20 cellular contexts compared by ENCODE assay signal in genomic region chr1:93559045-93559444, GRCh38.
"Had no signal": no experiment of that assay in that cellular context is flagged by ENCODE, and none has a peak within 500 bp of the region (broad histone marks: within the 10 kb centered on the region; RNA-seq: fewer than 3 reads in every experiment).

No MANE protein-coding gene starts in this region.

- DNase-seq: activated CD4-positive, alpha-beta T cell treated with anti-CD3 and anti-CD28 coated beads, Interleukin-2, amount 10 ng/mL, durations not matched to agents 24 days and 14 days; activated CD8-positive, alpha-beta memory T cell treated with anti-CD3 and anti-CD28 coated beads, Interleukin-2, amount 50 U/mL, for 4 hours; activated CD8-positive, alpha-beta T cell treated with anti-CD3 and anti-CD28 coated beads, Interleukin-2, amount 10 ng/mL, durations not matched to agents 7 days and 5 days; activated gamma-delta T cell treated with Interleukin-2 at 50 U/mL for 16 hours; activated naive CD8-positive, alpha-beta T cell treated with anti-CD3 and anti-CD28 coated beads for 36 hours; activated T-cell treated with anti-CD3 and anti-CD28 coated beads, Interleukin-2, amount 50 U/mL, for 72 hours; amygdala; brain microvascular endothelial cell; cortex of kidney; effector memory CD4-positive, alpha-beta T cell; foreskin keratinocyte; kidney glomerular epithelial cell; nephron progenitor cell; occipital lobe; stimulated activated CD4-positive, alpha-beta T cell treated with anti-CD3 and anti-CD28 coated beads, Interleukin-2, amount 100 ng/mL, for 48 hours; stimulated activated naive CD4-positive, alpha-beta T cell; tibial artery; uterus had no signal

- H3K27ac Mint-ChIP-seq: activated CD4-positive, alpha-beta T cell treated with anti-CD3 and anti-CD28 coated beads, Interleukin-2, amount 10 ng/mL, durations not matched to agents 24 days and 14 days; activated CD8-positive, alpha-beta T cell treated with anti-CD3 and anti-CD28 coated beads, Interleukin-2, amount 10 ng/mL, durations not matched to agents 7 days and 5 days; activated naive CD8-positive, alpha-beta T cell treated with anti-CD3 and anti-CD28 coated beads for 36 hours; activated T-cell treated with anti-CD3 and anti-CD28 coated beads, Interleukin-2, amount 50 U/mL, for 72 hours; nephron progenitor cell; WTC11 had no signal

- ATAC-seq: activated CD8-positive, alpha-beta T cell treated with anti-CD3 and anti-CD28 coated beads, Interleukin-2, amount 10 ng/mL, durations not matched to agents 7 days and 5 days; activated T-cell treated with anti-CD3 and anti-CD28 coated beads, Interleukin-2, amount 50 U/mL, for 72 hours; foreskin keratinocyte; WTC11 had no signal

- H3K4me1 ChIP-seq: uterus had no signal

- H3K4me3 Mint-ChIP-seq: activated CD4-positive, alpha-beta T cell treated with anti-CD3 and anti-CD28 coated beads, Interleukin-2, amount 10 ng/mL, durations not matched to agents 24 days and 14 days; activated CD8-positive, alpha-beta T cell treated with anti-CD3 and anti-CD28 coated beads, Interleukin-2, amount 10 ng/mL, durations not matched to agents 7 days and 5 days; activated naive CD8-positive, alpha-beta T cell treated with anti-CD3 and anti-CD28 coated beads for 36 hours; activated T-cell treated with anti-CD3 and anti-CD28 coated beads, Interleukin-2, amount 50 U/mL, for 72 hours; nephron progenitor cell; WTC11 had no signal

- H3K27ac ChIP-seq: brain microvascular endothelial cell, foreskin keratinocyte, right atrium auricular region, tibial artery, uterus had no signal

- H3K9me3 Mint-ChIP-seq: activated CD4-positive, alpha-beta T cell treated with anti-CD3 and anti-CD28 coated beads, Interleukin-2, amount 10 ng/mL, durations not matched to agents 24 days and 14 days; activated naive CD8-positive, alpha-beta T cell treated with anti-CD3 and anti-CD28 coated beads for 36 hours; activated T-cell treated with anti-CD3 and anti-CD28 coated beads, Interleukin-2, amount 50 U/mL, for 72 hours had no signal

- H3K9me3 ChIP-seq: uterus had no signal

- H3K4me3 ChIP-seq: right atrium auricular region, tibial artery, uterus had no signal

- H3K27me3 ChIP-seq: brain microvascular endothelial cell, foreskin keratinocyte, right atrium auricular region, tibial artery, uterus had no signal

- H3K4me1 Mint-ChIP-seq: WTC11 had no signal

- H3K36me3 Mint-ChIP-seq: activated naive CD8-positive, alpha-beta T cell treated with anti-CD3 and anti-CD28 coated beads for 36 hours had no signal
